ENCODE assay signal across 1 cellular context in the genomic region with DNA sequence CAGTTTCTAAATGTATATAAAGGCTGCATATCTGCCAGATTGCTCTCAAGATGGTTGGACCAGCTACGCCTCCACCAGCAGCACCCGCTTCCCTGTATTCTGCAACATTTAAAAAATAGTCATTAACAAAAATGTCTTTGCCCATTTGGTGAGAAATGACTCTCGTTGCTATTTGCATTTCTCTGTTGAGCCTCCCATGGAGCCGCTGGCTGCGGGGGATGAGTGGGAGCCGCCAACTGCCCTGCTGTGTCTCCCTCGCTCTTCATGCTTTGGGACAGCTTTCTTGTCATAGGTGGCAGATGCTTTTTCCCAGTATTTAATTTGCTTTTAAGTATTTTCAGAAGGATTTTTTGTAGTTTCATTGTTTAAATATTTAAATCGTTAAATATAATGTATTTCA.
TF ChIP-seq lines count a peak whose summit lies in the region.

No MANE protein-coding gene starts in this region.

TF ChIP-seq in K562, 482 proteins besides CTCF, POLR2A, EP300 and RAD21 (continued from another document):
- TF ChIP-seq, protein P1, sequence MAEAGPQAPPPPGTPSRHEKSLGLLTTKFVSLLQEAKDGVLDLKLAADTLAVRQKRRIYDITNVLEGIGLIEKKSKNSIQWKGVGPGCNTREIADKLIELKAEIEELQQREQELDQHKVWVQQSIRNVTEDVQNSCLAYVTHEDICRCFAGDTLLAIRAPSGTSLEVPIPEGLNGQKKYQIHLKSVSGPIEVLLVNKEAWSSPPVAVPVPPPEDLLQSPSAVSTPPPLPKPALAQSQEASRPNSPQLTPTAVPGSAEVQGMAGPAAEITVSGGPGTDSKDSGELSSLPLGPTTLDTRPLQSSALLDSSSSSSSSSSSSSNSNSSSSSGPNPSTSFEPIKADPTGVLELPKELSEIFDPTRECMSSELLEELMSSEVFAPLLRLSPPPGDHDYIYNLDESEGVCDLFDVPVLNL (CRISPR knock-in tag; IDR thresholded peaks at IDR 0.05; ENCODE audit: low read depth), result no peak
TF ChIP-seq in K562: peak in this region for 1.
